In the genomic region with DNA sequence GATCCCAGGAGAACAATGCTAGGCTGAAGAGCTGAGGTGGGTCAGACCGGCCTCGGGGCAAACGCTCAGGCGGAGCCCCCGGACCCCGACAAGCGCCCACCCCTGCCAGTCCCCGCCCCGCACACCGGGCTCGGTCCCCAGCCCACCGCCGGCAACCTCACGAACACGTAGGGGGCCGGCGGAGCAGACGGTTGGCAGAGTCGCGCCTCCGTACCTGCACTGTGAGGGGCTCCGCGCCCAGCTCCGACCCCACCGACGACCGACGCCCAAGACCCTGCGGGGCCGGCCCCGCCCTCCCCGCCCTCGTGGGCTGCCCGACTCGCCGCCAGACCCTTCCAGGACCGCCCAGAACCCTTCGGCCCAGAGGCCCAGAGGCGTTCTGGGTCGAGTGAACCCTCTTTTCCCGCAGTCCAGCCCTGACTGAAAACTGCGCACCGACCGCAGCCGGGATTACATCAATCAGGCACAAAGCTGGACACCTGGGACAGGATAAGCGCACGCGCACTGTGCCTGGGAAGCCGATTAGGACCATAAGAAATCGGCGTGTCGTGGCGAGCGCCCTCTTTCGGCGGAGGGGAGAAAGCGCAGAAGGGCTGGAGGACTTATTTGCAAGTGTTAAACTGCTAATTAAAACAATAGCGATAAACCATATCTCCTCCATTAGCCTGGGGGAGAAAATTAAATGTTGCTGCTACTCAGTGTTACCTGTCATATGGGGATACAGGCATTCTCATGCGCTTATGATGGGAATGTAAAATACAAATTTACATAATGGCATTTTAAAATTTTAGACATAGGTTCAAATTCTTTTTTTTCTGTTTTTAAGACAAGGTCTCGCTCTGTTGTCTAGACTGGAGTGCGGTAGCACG, we compare ENCODE assay signal across 1 cellular context.
TF ChIP-seq lines count a peak whose summit lies in the region.

No MANE protein-coding gene starts in this region.

TF ChIP-seq in GM12878, 131 proteins besides CTCF, POLR2A, EP300 and RAD21 (continued from another document):
- TF ChIP-seq, protein P1, sequence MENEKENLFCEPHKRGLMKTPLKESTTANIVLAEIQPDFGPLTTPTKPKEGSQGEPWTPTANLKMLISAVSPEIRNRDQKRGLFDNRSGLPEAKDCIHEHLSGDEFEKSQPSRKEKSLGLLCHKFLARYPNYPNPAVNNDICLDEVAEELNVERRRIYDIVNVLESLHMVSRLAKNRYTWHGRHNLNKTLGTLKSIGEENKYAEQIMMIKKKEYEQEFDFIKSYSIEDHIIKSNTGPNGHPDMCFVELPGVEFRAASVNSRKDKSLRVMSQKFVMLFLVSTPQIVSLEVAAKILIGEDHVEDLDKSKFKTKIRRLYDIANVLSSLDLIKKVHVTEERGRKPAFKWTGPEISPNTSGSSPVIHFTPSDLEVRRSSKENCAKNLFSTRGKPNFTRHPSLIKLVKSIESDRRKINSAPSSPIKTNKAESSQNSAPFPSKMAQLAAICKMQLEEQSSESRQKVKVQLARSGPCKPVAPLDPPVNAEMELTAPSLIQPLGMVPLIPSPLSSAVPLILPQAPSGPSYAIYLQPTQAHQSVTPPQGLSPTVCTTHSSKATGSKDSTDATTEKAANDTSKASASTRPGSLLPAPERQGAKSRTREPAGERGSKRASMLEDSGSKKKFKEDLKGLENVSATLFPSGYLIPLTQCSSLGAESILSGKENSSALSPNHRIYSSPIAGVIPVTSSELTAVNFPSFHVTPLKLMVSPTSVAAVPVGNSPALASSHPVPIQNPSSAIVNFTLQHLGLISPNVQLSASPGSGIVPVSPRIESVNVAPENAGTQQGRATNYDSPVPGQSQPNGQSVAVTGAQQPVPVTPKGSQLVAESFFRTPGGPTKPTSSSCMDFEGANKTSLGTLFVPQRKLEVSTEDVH (IDR thresholded peaks at IDR 0.05; ENCODE audit: low read depth, partially characterized antibody), result no peak
- TF ChIP-seq SUPT20H (IDR thresholded peaks at IDR 0.05; ENCODE audit: borderline replicate concordance, control insufficient read depth, low read depth, low read length) (no peak), IKZF1 (conservative IDR thresholded peaks at IDR 0.05) (peak; percentile 45; the same call in 1 of the 2 replicates), POLR2AphosphoS5 (IDR thresholded peaks at IDR 0.05; ENCODE audit: low read length) (peak; percentile 48; the same call in 1 of the 2 replicates), POU2F2 (IDR thresholded peaks at IDR 0.05; ENCODE audit: borderline replicate concordance, low read depth, low read length) (peak; percentile 3; the same call in 1 of the 3 replicates), ZNF207 (IDR thresholded peaks at IDR 0.05; ENCODE audit: borderline replicate concordance) (peak; percentile 92; the same call in 1 of the 2 replicates), RBBP5 (conservative IDR thresholded peaks at IDR 0.05) (no peak), KDM1A (IDR thresholded peaks at IDR 0.05; ENCODE audit: borderline replicate concordance) (no peak), PML (IDR thresholded peaks at IDR 0.05; ENCODE audit: low read length) (peak; percentile 59; the same call in 1 of the 2 replicates), ZNF217 (IDR thresholded peaks at IDR 0.05) (no peak), ZBED1 (IDR thresholded peaks at IDR 0.05; ENCODE audit: borderline replicate concordance) (no peak), BCL11A (IDR thresholded peaks at IDR 0.05; ENCODE audit: low read depth, low read length) (0 out of 2 replicates have a peak, but pooled peaks have one; percentile 11), SMARCA5 (IDR thresholded peaks at IDR 0.05) (peak; percentile 91), MYC (IDR thresholded peaks at IDR 0.05; ENCODE audit: insufficient read depth, insufficient read length, insufficient replicate concordance, low read length, severe bottlenecking) (peak; percentile 90), MTA3 (IDR thresholded peaks at IDR 0.05; ENCODE audit: borderline replicate concordance, low read length) (no peak), ZNF24 (IDR thresholded peaks at IDR 0.05) (no peak), BRCA1 (IDR thresholded peaks at IDR 0.05; ENCODE audit: low read depth, low read length) (0 out of 2 replicates have a peak, but pooled peaks have one; percentile 39), TAF1 (IDR thresholded peaks at IDR 0.05; ENCODE audit: borderline replicate concordance, low read depth, low read length) (0 out of 2 replicates have a peak, but pooled peaks have one; percentile 3), NR2C1 (IDR thresholded peaks at IDR 0.05) (no peak), BACH1 (IDR thresholded peaks at IDR 0.05; ENCODE audit: borderline replicate concordance) (0 out of 2 replicates have a peak, but pooled peaks have one; percentile 35), SMAD5 (IDR thresholded peaks at IDR 0.05; ENCODE audit: low read depth) (no peak), ETV6 (conservative IDR thresholded peaks at IDR 0.05 in 1 of 2, IDR thresholded peaks at IDR 0.05 in 1 of 2; ENCODE audit: borderline replicate concordance in 1 of 2, low read depth in 1 of 2) (no peak), IRF4 (IDR thresholded peaks at IDR 0.05; ENCODE audit: low read depth, low read length) (no peak), ASH2L (IDR thresholded peaks at IDR 0.05; ENCODE audit: borderline replicate concordance, low read depth) (no peak), BHLHE40 (IDR thresholded peaks at IDR 0.05; ENCODE audit: borderline replicate concordance in 1 of 2, low read depth in 2 of 2, low read length in 1 of 2) (peak in 1 of 2 experiments; percentile 39; a peak in 1 of 4 replicates), KLF5 (IDR thresholded peaks at IDR 0.05; ENCODE audit: partially characterized antibody) (peak; percentile 37), MEF2B (IDR thresholded peaks at IDR 0.05; ENCODE audit: partially characterized antibody, poor library complexity, severe bottlenecking) (peak; percentile 13), GATAD2B (conservative IDR thresholded peaks at IDR 0.05; ENCODE audit: low read depth) (no peak; the same call in none of the 2 replicates)
- TF ChIP-seq, protein P2, sequence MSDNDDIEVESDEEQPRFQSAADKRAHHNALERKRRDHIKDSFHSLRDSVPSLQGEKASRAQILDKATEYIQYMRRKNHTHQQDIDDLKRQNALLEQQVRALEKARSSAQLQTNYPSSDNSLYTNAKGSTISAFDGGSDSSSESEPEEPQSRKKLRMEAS (IDR thresholded peaks at IDR 0.05; ENCODE audit: low read depth, low read length), result peak; percentile 44; the same call in 1 of the 2 replicates
- TF ChIP-seq, protein P3, sequence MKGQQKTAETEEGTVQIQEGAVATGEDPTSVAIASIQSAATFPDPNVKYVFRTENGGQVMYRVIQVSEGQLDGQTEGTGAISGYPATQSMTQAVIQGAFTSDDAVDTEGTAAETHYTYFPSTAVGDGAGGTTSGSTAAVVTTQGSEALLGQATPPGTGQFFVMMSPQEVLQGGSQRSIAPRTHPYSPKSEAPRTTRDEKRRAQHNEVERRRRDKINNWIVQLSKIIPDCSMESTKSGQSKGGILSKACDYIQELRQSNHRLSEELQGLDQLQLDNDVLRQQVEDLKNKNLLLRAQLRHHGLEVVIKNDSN (IDR thresholded peaks at IDR 0.05; ENCODE audit: borderline replicate concordance, extremely low read length, insufficient read depth, low read depth, low read length), result no peak
- TF ChIP-seq, protein P4, sequence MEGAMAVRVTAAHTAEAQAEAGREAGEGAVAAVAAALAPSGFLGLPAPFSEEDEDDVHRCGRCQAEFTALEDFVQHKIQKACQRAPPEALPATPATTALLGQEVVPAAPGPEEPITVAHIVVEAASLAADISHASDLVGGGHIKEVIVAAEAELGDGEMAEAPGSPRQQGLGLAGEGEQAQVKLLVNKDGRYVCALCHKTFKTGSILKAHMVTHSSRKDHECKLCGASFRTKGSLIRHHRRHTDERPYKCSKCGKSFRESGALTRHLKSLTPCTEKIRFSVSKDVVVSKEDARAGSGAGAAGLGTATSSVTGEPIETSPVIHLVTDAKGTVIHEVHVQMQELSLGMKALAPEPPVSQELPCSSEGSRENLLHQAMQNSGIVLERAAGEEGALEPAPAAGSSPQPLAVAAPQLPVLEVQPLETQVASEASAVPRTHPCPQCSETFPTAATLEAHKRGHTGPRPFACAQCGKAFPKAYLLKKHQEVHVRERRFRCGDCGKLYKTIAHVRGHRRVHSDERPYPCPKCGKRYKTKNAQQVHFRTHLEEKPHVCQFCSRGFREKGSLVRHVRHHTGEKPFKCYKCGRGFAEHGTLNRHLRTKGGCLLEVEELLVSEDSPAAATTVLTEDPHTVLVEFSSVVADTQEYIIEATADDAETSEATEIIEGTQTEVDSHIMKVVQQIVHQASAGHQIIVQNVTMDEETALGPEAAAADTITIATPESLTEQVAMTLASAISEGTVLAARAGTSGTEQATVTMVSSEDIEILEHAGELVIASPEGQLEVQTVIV (IDR thresholded peaks at IDR 0.05; ENCODE audit: borderline replicate concordance, partially characterized antibody), result no peak
- TF ChIP-seq, protein P5, sequence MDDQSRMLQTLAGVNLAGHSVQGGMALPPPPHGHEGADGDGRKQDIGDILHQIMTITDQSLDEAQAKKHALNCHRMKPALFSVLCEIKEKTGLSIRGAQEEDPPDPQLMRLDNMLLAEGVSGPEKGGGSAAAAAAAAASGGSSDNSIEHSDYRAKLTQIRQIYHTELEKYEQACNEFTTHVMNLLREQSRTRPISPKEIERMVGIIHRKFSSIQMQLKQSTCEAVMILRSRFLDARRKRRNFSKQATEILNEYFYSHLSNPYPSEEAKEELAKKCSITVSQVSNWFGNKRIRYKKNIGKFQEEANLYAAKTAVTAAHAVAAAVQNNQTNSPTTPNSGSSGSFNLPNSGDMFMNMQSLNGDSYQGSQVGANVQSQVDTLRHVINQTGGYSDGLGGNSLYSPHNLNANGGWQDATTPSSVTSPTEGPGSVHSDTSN (IDR thresholded peaks at IDR 0.05; ENCODE audit: insufficient replicate concordance, low read depth, low read length), result no peak
- TF ChIP-seq, protein P6, sequence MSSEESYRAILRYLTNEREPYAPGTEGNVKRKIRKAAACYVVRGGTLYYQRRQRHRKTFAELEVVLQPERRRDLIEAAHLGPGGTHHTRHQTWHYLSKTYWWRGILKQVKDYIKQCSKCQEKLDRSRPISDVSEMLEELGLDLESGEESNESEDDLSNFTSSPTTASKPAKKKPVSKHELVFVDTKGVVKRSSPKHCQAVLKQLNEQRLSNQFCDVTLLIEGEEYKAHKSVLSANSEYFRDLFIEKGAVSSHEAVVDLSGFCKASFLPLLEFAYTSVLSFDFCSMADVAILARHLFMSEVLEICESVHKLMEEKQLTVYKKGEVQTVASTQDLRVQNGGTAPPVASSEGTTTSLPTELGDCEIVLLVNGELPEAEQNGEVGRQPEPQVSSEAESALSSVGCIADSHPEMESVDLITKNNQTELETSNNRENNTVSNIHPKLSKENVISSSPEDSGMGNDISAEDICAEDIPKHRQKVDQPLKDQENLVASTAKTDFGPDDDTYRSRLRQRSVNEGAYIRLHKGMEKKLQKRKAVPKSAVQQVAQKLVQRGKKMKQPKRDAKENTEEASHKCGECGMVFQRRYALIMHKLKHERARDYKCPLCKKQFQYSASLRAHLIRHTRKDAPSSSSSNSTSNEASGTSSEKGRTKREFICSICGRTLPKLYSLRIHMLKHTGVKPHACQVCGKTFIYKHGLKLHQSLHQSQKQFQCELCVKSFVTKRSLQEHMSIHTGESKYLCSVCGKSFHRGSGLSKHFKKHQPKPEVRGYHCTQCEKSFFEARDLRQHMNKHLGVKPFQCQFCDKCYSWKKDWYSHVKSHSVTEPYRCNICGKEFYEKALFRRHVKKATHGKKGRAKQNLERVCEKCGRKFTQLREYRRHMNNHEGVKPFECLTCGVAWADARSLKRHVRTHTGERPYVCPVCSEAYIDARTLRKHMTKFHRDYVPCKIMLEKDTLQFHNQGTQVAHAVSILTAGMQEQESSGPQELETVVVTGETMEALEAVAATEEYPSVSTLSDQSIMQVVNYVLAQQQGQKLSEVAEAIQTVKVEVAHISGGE (CRISPR knock-in tag; IDR thresholded peaks at IDR 0.05), result no peak
